ENCODE assay signal across 20 cellular contexts in genomic region chr12:119589087-119589486, GRCh38. TPM values are rescaled to one million over a fixed set of nuclear protein-coding genes. Genes with fewer than 3 reads are reported as not detected.
A peak's percentile ranks its signal among the peaks of the same experiment; 100 is the strongest.
DNase-seq lines count a peak whose midpoint lies in the region; ATAC-seq and TF ChIP-seq lines count a peak whose summit lies in the region.
"Had no signal": no experiment of that assay in that cellular context is flagged by ENCODE, and none has a peak within 500 bp of the region (broad histone marks: within the 10 kb centered on the region; RNA-seq: fewer than 3 reads in every experiment).

No MANE protein-coding gene starts in this region.

- H3K9me3 ChIP-seq in HEK293 (ENCODE audit: control insufficient read depth, insufficient read depth, low read depth, low read length) (no peaks in the 10 kb centered on the region), lung (ENCODE audit: control insufficient read depth in 2 of 2, insufficient read depth in 1 of 2, low read length in 1 of 2) (peaks cover 0 to 2% of the 10 kb centered on the region in 2 donors)
- H3K9me3 ChIP-seq: testis had no signal

- WGBS in lung, 2 donors = 67 to 82% methylated on average over 1 of the region's 1 CpG

- no peaks in the 10 kb centered on the region for H3K27me3 ChIP-seq in lung (ENCODE audit: control insufficient read depth, insufficient read depth)
- H3K27me3 ChIP-seq: testis had no signal

- CTCF ChIA-PET in HEK293 (lab: Yijun Ruan, JAX) = interaction anchor here (0.6 kb wide), 1 partner anchor 1189 kb away, joined by 3 read pairs; no protein-coding TSS in a partner anchor

- H3K4me3 ChIP-seq in HEK293 (ENCODE audit: low read depth, low read length) (no peak overlapping the region), epithelial cell of proximal tubule (ENCODE audit: low read depth, low read length) (no peak overlapping the region), lung (no peak overlapping the region)
- H3K4me3 ChIP-seq: BLaER1 treated with 17β-estradiol and CSF1 and Interleukin-3, amounts not matched to agents 10 nM and 100 nM; GM23338; testis had no signal

- H3K36me3 ChIP-seq in HEK293 (ENCODE audit: control insufficient read depth in 2 of 2, insufficient read depth in 1 of 2, low read length in 2 of 2) = no peaks in the 10 kb centered on the region
- no peaks in the 10 kb centered on the region for H3K36me3 ChIP-seq in lung (ENCODE audit: control insufficient read depth in 2 of 2, insufficient read depth in 2 of 2, low read length in 2 of 2)
- H3K36me3 ChIP-seq: BLaER1 treated with 17β-estradiol and CSF1 and Interleukin-3, amounts not matched to agents 10 nM and 100 nM; brain microvascular endothelial cell had no signal

- POLR2A ChIA-PET in HEK293 (lab: Yijun Ruan, JAX) = no interaction called here

- TF ChIP-seq CTCF in HEK293 (tag by site-specific recombination; IDR thresholded peaks at IDR 0.05) (no peak), epithelial cell of proximal tubule (conservative IDR thresholded peaks at IDR 0.05; ENCODE audit: low read depth, low read length) (no peak), lung (IDR thresholded peaks at IDR 0.05; ENCODE audit: control extremely low read depth, extremely low read depth) (no peak)

- DNase-seq in NOMO-1 treated with DMSO at 0.1 percent for 48 hours (lab: John Stamatoyannopoulos, UW; ENCODE audit: unreplicated experiment) (peak; percentile 32), epithelial cell of proximal tubule (ENCODE audit: low read depth) (peak; percentile 74), lung (ENCODE audit: low spot score) (no peak), NCI-H2107 (lab: John Stamatoyannopoulos, UW) (no peak), NCI-H345 treated with DMSO at 0.1 percent for 48 hours (lab: John Stamatoyannopoulos, UW; ENCODE audit: unreplicated experiment) (no peak)
- DNase-seq: activated CD4-positive, alpha-beta T cell treated with anti-CD3 and anti-CD28 coated beads for 1 hour; brain microvascular endothelial cell; DMS79 treated with DMSO at 0.1 percent for 48 hours; effector CD8-positive, alpha-beta T cell; glutamatergic neuron; midbrain; NCI-H82; stimulated activated CD4-positive, alpha-beta T cell treated with anti-CD3 and anti-CD28 coated beads, Interleukin-2, amount 100 ng/mL, for 48 hours; T-helper 17 cell; testis had no signal

- ATAC-seq in lung (ENCODE audit: insufficient read depth, low FRiP score) = peak; percentile 13
- ATAC-seq in GM21360 (IDR thresholded peaks at IDR 0.05; ENCODE audit: unreplicated experiment) = no peak
- ATAC-seq: GM23338, T-helper 17 cell had no signal

- H3K4me1 ChIP-seq in HEK293 (ENCODE audit: control insufficient read depth, insufficient read depth, low read length) (no peaks in the 10 kb centered on the region), lung (ENCODE audit: control insufficient read depth in 2 of 2, insufficient read depth in 2 of 2, low read length in 2 of 2) (peaks cover 0 to 6% of the 10 kb centered on the region in 2 donors)
- H3K4me1 ChIP-seq: BLaER1 treated with 17β-estradiol and CSF1 and Interleukin-3, amounts not matched to agents 10 nM and 100 nM; testis had no signal

- no peak overlapping the region for H3K27ac ChIP-seq in HEK293 (ENCODE audit: extremely low read depth, low read depth, low read length)
- H3K27ac ChIP-seq in lung (ENCODE audit: low read depth in 1 of 2, low read length in 1 of 2) = no peak overlapping the region
- H3K27ac ChIP-seq: BLaER1 treated with 17β-estradiol and CSF1 and Interleukin-3, amounts not matched to agents 10 nM and 100 nM; brain microvascular endothelial cell; RWPE1; testis had no signal

TF ChIP-seq in HEK293, 187 proteins besides CTCF, POLR2A, EP300 and RAD21:
- TF ChIP-seq ZNF146 (tag by site-specific recombination; IDR thresholded peaks at IDR 0.05) = no peak
- TF ChIP-seq GLIS1 (tag by site-specific recombination; IDR thresholded peaks at IDR 0.05) = peak; percentile 21; the same call in 1 of the 2 replicates
- TF ChIP-seq ZBTB49 (tag by site-specific recombination; IDR thresholded peaks at IDR 0.05; ENCODE audit: low read depth) = 0 out of 2 replicates have a peak, but pooled peaks have one; percentile 13
TF ChIP-seq in HEK293: peak in this region for 2.

RNA-seq across cellular contexts. Expression of gene TMEM233, which starts 4.5 kb away (rescaled TPM):
- total RNA-seq in epithelial cell of proximal tubule (0.17 TPM in 1 of 2 replicates, not detected in the other), lung (under 1 TPM; 0.40 to 0.80 TPM)
- under 1 TPM; 0.13 to 0.22 TPM for polyA plus RNA-seq in lung
- total RNA-seq: T-helper 17 cell had no signal

Comparison
In these comparisons a context has a peak if more than half of its experiments do, and no peak if none do; other contexts are left out.
1. DNase-seq: peak in NOMO-1 treated with DMSO at 0.1 percent for 48 hours (single experiment) and epithelial cell of proximal tubule (single experiment); none in lung (single experiment), NCI-H2107 (single experiment) and NCI-H345 treated with DMSO at 0.1 percent for 48 hours (single experiment).